ENCODE assay signal across 25 cellular contexts in genomic region chr15:29480278-29480677, GRCh38.
"Had no signal": no experiment of that assay in that cellular context is flagged by ENCODE, and none has a peak within 500 bp of the region (broad histone marks: within the 10 kb centered on the region; RNA-seq: fewer than 3 reads in every experiment).

No MANE protein-coding gene starts in this region.

- H3K9me3 Mint-ChIP-seq: activated CD4-positive, alpha-beta memory T cell treated with anti-CD3 and anti-CD28 coated beads for 36 hours; activated CD4-positive, alpha-beta T cell treated with anti-CD3 and anti-CD28 coated beads, Interleukin-2, amount 10 ng/mL, durations not matched to agents 7 days and 5 days; activated naive CD4-positive, alpha-beta T cell treated with anti-CD3 and anti-CD28 coated beads, Interleukin-2, amount 50 U/mL, for 24 hours; activated T-helper 17 cell treated with anti-CD3 and anti-CD28 coated beads, Interleukin-2, amount 50 U/mL, for 72 hours had no signal

- H3K9me3 ChIP-seq: breast epithelium had no signal

- H3K4me1 ChIP-seq: breast epithelium had no signal

- H3K36me3 ChIP-seq: breast epithelium had no signal

- DNase-seq: activated CD4-positive, alpha-beta memory T cell treated with anti-CD3 and anti-CD28 coated beads for 36 hours; activated CD4-positive, alpha-beta T cell treated with anti-CD3 and anti-CD28 coated beads, Interleukin-2, amount 10 ng/mL, durations not matched to agents 7 days and 5 days; activated CD4-positive, CD25-positive, alpha-beta regulatory T cell; activated gamma-delta T cell treated with Interleukin-2 at 50 U/mL for 16 hours; activated T-cell treated with anti-CD3 and anti-CD28 coated beads for 4 hours; activated T-cell treated with anti-CD3 and anti-CD28 coated beads, Interleukin-2, amount 50 U/mL, for 48 hours; caudate nucleus; KG1; MV-4-11; NCI-H1092 treated with DMSO at 0.1 percent for 48 hours; NCI-H1417 treated with DMSO at 0.1 percent for 48 hours; NCI-H1694; NCI-H2029; NCI-H2107; NCI-H2171 treated with DMSO at 0.1 percent for 48 hours; NCI-H226; NCI-H526; NCI-H82; SIG-M5; T-helper 17 cell; T-helper 9 cell had no signal

- H3K27me3 ChIP-seq: breast epithelium had no signal

- H3K27ac ChIP-seq: breast epithelium, VCaP had no signal

- ATAC-seq: activated T-helper 17 cell treated with anti-CD3 and anti-CD28 coated beads, Interleukin-2, amount 50 U/mL, for 72 hours; T-helper 17 cell had no signal

- H3K4me3 Mint-ChIP-seq: activated CD4-positive, alpha-beta memory T cell treated with anti-CD3 and anti-CD28 coated beads for 36 hours; activated CD4-positive, alpha-beta T cell treated with anti-CD3 and anti-CD28 coated beads, Interleukin-2, amount 10 ng/mL, durations not matched to agents 7 days and 5 days; activated naive CD4-positive, alpha-beta T cell treated with anti-CD3 and anti-CD28 coated beads, Interleukin-2, amount 50 U/mL, for 24 hours; activated T-helper 17 cell treated with anti-CD3 and anti-CD28 coated beads, Interleukin-2, amount 50 U/mL, for 72 hours; T-helper 17 cell had no signal

- H3K36me3 Mint-ChIP-seq: activated CD4-positive, alpha-beta memory T cell treated with anti-CD3 and anti-CD28 coated beads for 36 hours; activated naive CD4-positive, alpha-beta T cell treated with anti-CD3 and anti-CD28 coated beads, Interleukin-2, amount 50 U/mL, for 24 hours had no signal

- H3K4me1 Mint-ChIP-seq: activated CD4-positive, alpha-beta T cell treated with anti-CD3 and anti-CD28 coated beads, Interleukin-2, amount 10 ng/mL, durations not matched to agents 7 days and 5 days; activated naive CD4-positive, alpha-beta T cell treated with anti-CD3 and anti-CD28 coated beads, Interleukin-2, amount 50 U/mL, for 24 hours; activated T-helper 17 cell treated with anti-CD3 and anti-CD28 coated beads, Interleukin-2, amount 50 U/mL, for 72 hours; T-helper 17 cell had no signal

- H3K4me3 ChIP-seq: breast epithelium had no signal

- H3K27ac Mint-ChIP-seq: activated CD4-positive, alpha-beta memory T cell treated with anti-CD3 and anti-CD28 coated beads for 36 hours; activated CD4-positive, alpha-beta T cell treated with anti-CD3 and anti-CD28 coated beads, Interleukin-2, amount 10 ng/mL, durations not matched to agents 7 days and 5 days; activated naive CD4-positive, alpha-beta T cell treated with anti-CD3 and anti-CD28 coated beads, Interleukin-2, amount 50 U/mL, for 24 hours; activated T-helper 17 cell treated with anti-CD3 and anti-CD28 coated beads, Interleukin-2, amount 50 U/mL, for 72 hours; T-helper 17 cell had no signal
